Comparison of ENCODE assay signal across 12 cellular contexts in genomic region chr5:141822134-141822533, GRCh38. TPM values are rescaled to one million over a fixed set of nuclear protein-coding genes. Genes with fewer than 3 reads are reported as not detected.
DNase-seq lines count a peak whose midpoint lies in the region; ATAC-seq and TF ChIP-seq lines count a peak whose summit lies in the region.
"Had no signal": no experiment of that assay in that cellular context is flagged by ENCODE, and none has a peak within 500 bp of the region (broad histone marks: within the 10 kb centered on the region; RNA-seq: fewer than 3 reads in every experiment).

No MANE protein-coding gene starts in this region.

- no peak for TF ChIP-seq CTCF in MCF 10A (IDR thresholded peaks at IDR 0.05; ENCODE audit: unreplicated experiment)
- TF ChIP-seq CTCF in mammary epithelial cell (conservative IDR thresholded peaks at IDR 0.05 in 1 of 2, IDR thresholded peaks at IDR 0.05 in 1 of 2; ENCODE audit: extremely low read depth in 1 of 2, insufficient read depth in 1 of 2, low read depth in 1 of 2, low read length in 2 of 2), result no peak
- TF ChIP-seq CTCF in coronary artery (IDR thresholded peaks at IDR 0.05), result no peak
- TF ChIP-seq CTCF in vagina (IDR thresholded peaks at IDR 0.05), result no peak
- TF ChIP-seq CTCF in MM.1S (IDR thresholded peaks at IDR 0.05; ENCODE audit: low read length), result no peak

- no peak overlapping the region for H3K4me3 Mint-ChIP-seq in MCF 10A (ENCODE audit: unreplicated experiment)
- H3K4me3 Mint-ChIP-seq: B cell had no signal

- no peaks in the 10 kb centered on the region for H3K36me3 Mint-ChIP-seq in MCF 10A (ENCODE audit: insufficient read depth, unreplicated experiment)

- 93% methylated on average over 2 of the region's 2 CpGs for WGBS in mammary epithelial cell (ENCODE audit: low coverage, missing lambda C conversion rate)

- no peaks in the 10 kb centered on the region for H3F3A ChIP-seq in MM.1S (ENCODE audit: insufficient read depth, low read length)

- H3K9me3 ChIP-seq in mammary epithelial cell (replicated peaks; ENCODE audit: insufficient read depth, low read length), result no peaks in the 10 kb centered on the region
- no peaks in the 10 kb centered on the region for H3K9me3 ChIP-seq in vagina
- H3K9me3 ChIP-seq in MM.1S (replicated peaks; ENCODE audit: insufficient read depth, low read length), result no peaks in the 10 kb centered on the region
- H3K9me3 ChIP-seq: neutrophil had no signal

- H3K27me3 ChIP-seq in mammary epithelial cell (ENCODE audit: insufficient read depth, low read length), result no peaks in the 10 kb centered on the region
- no peaks in the 10 kb centered on the region for H3K27me3 ChIP-seq in vagina
- no peaks in the 10 kb centered on the region for H3K27me3 ChIP-seq in MM.1S (replicated peaks; ENCODE audit: insufficient read depth, low read length)

- H3K4me3 ChIP-seq in mammary epithelial cell (replicated peaks in 1 of 3; ENCODE audit: insufficient read depth in 1 of 3, low read depth in 2 of 3, low read length in 3 of 3) (no peak overlapping the region), coronary artery (no peak overlapping the region), vagina (no peak overlapping the region), MM.1S (ENCODE audit: low read length) (no peak overlapping the region)

- CTCF ChIA-PET in MCF 10A (lab: Yijun Ruan, JAX) (interaction anchor here (0.7 to 2.8 kb wide), 9 partner anchors 8 to 157 kb away, joined by 3 to 10 read pairs (median 5); partner anchors contain the start of gene PCDH1), mammary epithelial cell (lab: Charles Lee; ENCODE audit: low non-redundant PET) (no interaction called here)

- H3K27ac ChIP-seq in mammary epithelial cell (ENCODE audit: insufficient read depth, low read depth, low read length) (no peak overlapping the region), coronary artery (peak overlapping the region; percentile 46 to 65), vagina (peak overlapping the region; percentile 34), MM.1S (ENCODE audit: low read length) (no peak overlapping the region)
- H3K27ac ChIP-seq: neutrophil had no signal

- H3K4me2 ChIP-seq in mammary epithelial cell (ENCODE audit: insufficient read depth, low read depth, low read length), result no peak overlapping the region
- H3K4me2 ChIP-seq in MM.1S (ENCODE audit: low read depth, low read length), result no peak overlapping the region

- TF ChIP-seq POLR2A in vagina (IDR thresholded peaks at IDR 0.05), result no peak

- H3K27ac Mint-ChIP-seq in MCF 10A (ENCODE audit: low read depth, unreplicated experiment), result no peak overlapping the region
- H3K27ac Mint-ChIP-seq: B cell had no signal

- BruUV-seq in MCF 10A (replicated peaks; lab: Mats Ljungman, UMichigan) (no TSS peak), mammary epithelial cell (replicated peaks; lab: Mats Ljungman, UMichigan) (no TSS peak)

- no peak for ATAC-seq in HG02763 (IDR thresholded peaks at IDR 0.05; ENCODE audit: unreplicated experiment)

- H2AFZ ChIP-seq in mammary epithelial cell (ENCODE audit: low read depth, low read length) (no peak overlapping the region), MM.1S (ENCODE audit: low read length) (no peak overlapping the region)

- peak; percentile 77 for DNase-seq in MCF 10A (ENCODE audit: unreplicated experiment)
- DNase-seq in mammary epithelial cell, result no peak
- no peak for DNase-seq in coronary artery (ENCODE audit: low spot score)
- DNase-seq in lung microvascular endothelial cell (ENCODE audit: low read depth in 2 of 2), result peak; percentile 33 to 37
- no peak for DNase-seq in vagina (ENCODE audit: extremely low spot score in 2 of 2)
- no peak for DNase-seq in stimulated activated CD4-positive, alpha-beta T cell treated with anti-CD3 and anti-CD28 coated beads, Interleukin-1b, Interleukin-23, amount 100 ng/mL, for 48 hours
- no peak for DNase-seq in MM.1S
- DNase-seq: activated gamma-delta T cell treated with Interleukin-2 at 50 U/mL for 16 hours, T-helper 9 cell had no signal

- H3K79me2 ChIP-seq in mammary epithelial cell (ENCODE audit: insufficient read depth, low read length) (no peaks in the 10 kb centered on the region), MM.1S (ENCODE audit: low read length) (no peaks in the 10 kb centered on the region)

- H3K36me3 ChIP-seq in mammary epithelial cell (ENCODE audit: insufficient read depth, low read length) (no peaks in the 10 kb centered on the region), vagina (no peaks in the 10 kb centered on the region), MM.1S (replicated peaks; ENCODE audit: insufficient read depth, low read length) (no peaks in the 10 kb centered on the region)
- H3K36me3 ChIP-seq: neutrophil had no signal

- in situ Hi-C loops in mammary epithelial cell (cut with MboI; ENCODE audit: low sequenced_read_pairs in 2 of 2), result loop anchor here in 1 of 2 donors (10.0 kb wide), 1 partner anchor 117 kb away; no protein-coding TSS in a partner anchor

- POLR2A ChIA-PET in MCF 10A (lab: Yijun Ruan, JAX), result interaction anchor here (0.8 to 1.5 kb wide), 2 partner anchors 9 to 17 kb away, joined by 3 read pairs; no protein-coding TSS in a partner anchor

- H3K4me1 ChIP-seq in mammary epithelial cell (ENCODE audit: insufficient read depth, low read length), result peaks cover 4% of the 10 kb centered on the region
- H3K4me1 ChIP-seq in vagina, result peaks cover 6% of the 10 kb centered on the region
- H3K4me1 ChIP-seq in MM.1S (ENCODE audit: low read length), result no peaks in the 10 kb centered on the region

- peaks cover 13% of the 10 kb centered on the region for H3K4me1 Mint-ChIP-seq in MCF 10A (ENCODE audit: insufficient read depth, unreplicated experiment)
- H3K4me1 Mint-ChIP-seq: B cell had no signal

- intact Hi-C loops in MCF 10A (cut with micrococcal nuclease) (no loop called here), mammary epithelial cell (cut with micrococcal nuclease) (no loop called here), vagina (cut with DNase I) (no loop called here)

- no peaks in the 10 kb centered on the region for H3K9me2 ChIP-seq in MM.1S (replicated peaks; ENCODE audit: insufficient read depth, low read length)

- no peaks in the 10 kb centered on the region for H3K9me3 Mint-ChIP-seq in MCF 10A (ENCODE audit: unreplicated experiment)

- dilution Hi-C loops in mammary epithelial cell (cut with HindIII; ENCODE audit: low sequenced_read_pairs), result loop anchor here (5.0 kb wide), 1 partner anchor 160 kb away; no protein-coding TSS in a partner anchor

- H3K9ac ChIP-seq in mammary epithelial cell (ENCODE audit: insufficient read depth, low read length) (no peak overlapping the region), MM.1S (ENCODE audit: low read length) (no peak overlapping the region)

- no peaks in the 10 kb centered on the region for H4K20me1 ChIP-seq in mammary epithelial cell (ENCODE audit: insufficient read depth, low read length)
- H4K20me1 ChIP-seq in MM.1S (ENCODE audit: insufficient read depth, low read length), result no peaks in the 10 kb centered on the region

- no peaks in the 10 kb centered on the region for H3K27me3 Mint-ChIP-seq in MCF 10A (ENCODE audit: insufficient read depth, unreplicated experiment)

RNA-seq across cellular contexts. Expression of gene PCDH1, which starts 56.1 kb away (rescaled TPM):
- total RNA-seq in MCF 10A (2022) (9.9 and 15.7 TPM in 2 replicates), mammary epithelial cell (10 to 100 TPM; 41.7 to 41.8 TPM), lung microvascular endothelial cell (6.2 and 43.8 TPM in 2 replicates), vagina (38.8 TPM)
- 41.7 TPM for polyA plus RNA-seq in mammary epithelial cell
- polyA minus RNA-seq in mammary epithelial cell, result 130 TPM
- total RNA-seq: B cell had no signal

Comparison
In these comparisons a context has a peak if more than half of its experiments do, and no peak if none do; other contexts are left out.
1. DNase-seq: peak in MCF 10A (single experiment) and lung microvascular endothelial cell (2 of 2); none in mammary epithelial cell (single experiment), coronary artery (single experiment), vagina (0 of 2), stimulated activated CD4-positive, alpha-beta T cell treated with anti-CD3 and anti-CD28 coated beads, Interleukin-1b, Interleukin-23, amount 100 ng/mL, for 48 hours (single experiment) and MM.1S (single experiment).
2. H3K27ac ChIP-seq: peak in coronary artery (2 of 2) and vagina (single experiment); none in mammary epithelial cell (single experiment) and MM.1S (single experiment).